2 cellular contexts compared by ENCODE assay signal in the genomic region with DNA sequence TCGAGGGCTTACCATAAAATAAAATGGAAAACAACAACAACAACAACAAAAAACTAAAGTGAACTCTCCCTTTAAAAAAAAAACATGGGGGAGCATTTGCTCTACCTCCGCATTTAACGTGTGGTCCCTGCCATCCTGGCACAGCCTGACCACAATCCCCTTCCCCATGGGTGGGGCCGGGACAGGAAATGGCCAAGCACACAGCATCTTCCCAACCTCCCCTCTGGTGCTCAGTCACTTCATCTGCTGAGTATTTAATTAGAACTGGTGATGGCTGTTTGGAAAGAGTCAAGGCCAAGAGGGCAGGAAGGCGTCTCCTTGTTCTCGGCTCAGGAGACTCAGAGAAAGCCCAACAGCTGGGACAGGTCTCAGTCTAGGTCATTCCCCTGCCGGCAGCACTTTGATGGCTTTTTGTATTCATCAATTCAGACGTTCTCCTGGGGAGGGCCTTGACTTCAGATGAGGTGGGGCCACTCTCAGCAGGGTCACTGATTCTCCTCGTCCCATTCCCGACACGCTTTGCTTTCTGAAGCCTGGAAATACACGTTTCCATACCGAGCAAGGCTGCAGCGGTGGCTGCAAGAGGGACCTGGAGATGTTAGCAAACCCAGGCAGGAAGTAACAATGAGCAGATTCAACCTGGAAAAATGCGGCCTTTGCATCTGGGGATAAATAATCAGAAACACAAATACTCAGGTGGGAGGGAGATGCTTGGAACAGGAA.
TF ChIP-seq lines count a peak whose summit lies in the region.

No MANE protein-coding gene starts in this region.

TF ChIP-seq in GM23338, 12 proteins besides CTCF, POLR2A, EP300 and RAD21 (continued from another document):
- TF ChIP-seq, protein P1, sequence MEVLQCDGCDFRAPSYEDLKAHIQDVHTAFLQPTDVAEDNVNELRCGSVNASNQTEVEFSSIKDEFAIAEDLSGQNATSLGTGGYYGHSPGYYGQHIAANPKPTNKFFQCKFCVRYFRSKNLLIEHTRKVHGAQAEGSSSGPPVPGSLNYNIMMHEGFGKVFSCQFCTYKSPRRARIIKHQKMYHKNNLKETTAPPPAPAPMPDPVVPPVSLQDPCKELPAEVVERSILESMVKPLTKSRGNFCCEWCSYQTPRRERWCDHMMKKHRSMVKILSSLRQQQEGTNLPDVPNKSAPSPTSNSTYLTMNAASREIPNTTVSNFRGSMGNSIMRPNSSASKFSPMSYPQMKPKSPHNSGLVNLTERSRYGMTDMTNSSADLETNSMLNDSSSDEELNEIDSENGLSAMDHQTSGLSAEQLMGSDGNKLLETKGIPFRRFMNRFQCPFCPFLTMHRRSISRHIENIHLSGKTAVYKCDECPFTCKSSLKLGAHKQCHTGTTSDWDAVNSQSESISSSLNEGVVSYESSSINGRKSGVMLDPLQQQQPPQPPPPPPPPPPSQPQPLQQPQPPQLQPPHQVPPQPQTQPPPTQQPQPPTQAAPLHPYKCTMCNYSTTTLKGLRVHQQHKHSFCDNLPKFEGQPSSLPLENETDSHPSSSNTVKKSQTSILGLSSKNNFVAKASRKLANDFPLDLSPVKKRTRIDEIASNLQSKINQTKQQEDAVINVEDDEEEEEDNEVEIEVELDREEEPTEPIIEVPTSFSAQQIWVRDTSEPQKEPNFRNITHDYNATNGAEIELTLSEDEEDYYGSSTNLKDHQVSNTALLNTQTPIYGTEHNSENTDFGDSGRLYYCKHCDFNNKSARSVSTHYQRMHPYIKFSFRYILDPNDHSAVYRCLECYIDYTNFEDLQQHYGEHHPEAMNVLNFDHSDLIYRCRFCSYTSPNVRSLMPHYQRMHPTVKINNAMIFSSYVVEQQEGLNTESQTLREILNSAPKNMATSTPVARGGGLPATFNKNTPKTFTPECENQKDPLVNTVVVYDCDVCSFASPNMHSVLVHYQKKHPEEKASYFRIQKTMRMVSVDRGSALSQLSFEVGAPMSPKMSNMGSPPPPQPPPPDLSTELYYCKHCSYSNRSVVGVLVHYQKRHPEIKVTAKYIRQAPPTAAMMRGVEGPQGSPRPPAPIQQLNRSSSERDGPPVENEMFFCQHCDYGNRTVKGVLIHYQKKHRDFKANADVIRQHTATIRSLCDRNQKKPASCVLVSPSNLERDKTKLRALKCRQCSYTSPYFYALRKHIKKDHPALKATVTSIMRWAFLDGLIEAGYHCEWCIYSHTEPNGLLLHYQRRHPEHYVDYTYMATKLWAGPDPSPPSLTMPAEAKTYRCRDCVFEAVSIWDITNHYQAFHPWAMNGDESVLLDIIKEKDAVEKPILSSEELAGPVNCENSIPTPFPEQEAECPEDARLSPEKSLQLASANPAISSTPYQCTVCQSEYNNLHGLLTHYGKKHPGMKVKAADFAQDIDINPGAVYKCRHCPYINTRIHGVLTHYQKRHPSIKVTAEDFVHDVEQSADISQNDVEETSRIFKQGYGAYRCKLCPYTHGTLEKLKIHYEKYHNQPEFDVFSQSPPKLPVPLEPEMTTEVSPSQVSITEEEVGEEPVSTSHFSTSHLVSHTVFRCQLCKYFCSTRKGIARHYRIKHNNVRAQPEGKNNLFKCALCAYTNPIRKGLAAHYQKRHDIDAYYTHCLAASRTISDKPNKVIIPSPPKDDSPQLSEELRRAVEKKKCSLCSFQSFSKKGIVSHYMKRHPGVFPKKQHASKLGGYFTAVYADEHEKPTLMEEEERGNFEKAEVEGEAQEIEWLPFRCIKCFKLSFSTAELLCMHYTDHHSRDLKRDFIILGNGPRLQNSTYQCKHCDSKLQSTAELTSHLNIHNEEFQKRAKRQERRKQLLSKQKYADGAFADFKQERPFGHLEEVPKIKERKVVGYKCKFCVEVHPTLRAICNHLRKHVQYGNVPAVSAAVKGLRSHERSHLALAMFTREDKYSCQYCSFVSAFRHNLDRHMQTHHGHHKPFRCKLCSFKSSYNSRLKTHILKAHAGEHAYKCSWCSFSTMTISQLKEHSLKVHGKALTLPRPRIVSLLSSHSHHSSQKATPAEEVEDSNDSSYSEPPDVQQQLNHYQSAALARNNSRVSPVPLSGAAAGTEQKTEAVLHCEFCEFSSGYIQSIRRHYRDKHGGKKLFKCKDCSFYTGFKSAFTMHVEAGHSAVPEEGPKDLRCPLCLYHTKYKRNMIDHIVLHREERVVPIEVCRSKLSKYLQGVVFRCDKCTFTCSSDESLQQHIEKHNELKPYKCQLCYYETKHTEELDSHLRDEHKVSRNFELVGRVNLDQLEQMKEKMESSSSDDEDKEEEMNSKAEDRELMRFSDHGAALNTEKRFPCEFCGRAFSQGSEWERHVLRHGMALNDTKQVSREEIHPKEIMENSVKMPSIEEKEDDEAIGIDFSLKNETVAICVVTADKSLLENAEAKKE (CRISPR knock-in tag; IDR thresholded peaks at IDR 0.05) = no peak
- TF ChIP-seq EZH2phosphoT487 (IDR thresholded peaks at IDR 0.05; ENCODE audit: unreplicated experiment) = no peak

TF ChIP-seq in WTC11, 78 proteins besides CTCF, POLR2A, EP300 and RAD21 (continued from another document):
- TF ChIP-seq ZNF232 (CRISPR knock-in tag; IDR thresholded peaks at IDR 0.05) = no peak
- TF ChIP-seq ATF1 (CRISPR knock-in tag; IDR thresholded peaks at IDR 0.05) = no peak
- TF ChIP-seq, protein P2, sequence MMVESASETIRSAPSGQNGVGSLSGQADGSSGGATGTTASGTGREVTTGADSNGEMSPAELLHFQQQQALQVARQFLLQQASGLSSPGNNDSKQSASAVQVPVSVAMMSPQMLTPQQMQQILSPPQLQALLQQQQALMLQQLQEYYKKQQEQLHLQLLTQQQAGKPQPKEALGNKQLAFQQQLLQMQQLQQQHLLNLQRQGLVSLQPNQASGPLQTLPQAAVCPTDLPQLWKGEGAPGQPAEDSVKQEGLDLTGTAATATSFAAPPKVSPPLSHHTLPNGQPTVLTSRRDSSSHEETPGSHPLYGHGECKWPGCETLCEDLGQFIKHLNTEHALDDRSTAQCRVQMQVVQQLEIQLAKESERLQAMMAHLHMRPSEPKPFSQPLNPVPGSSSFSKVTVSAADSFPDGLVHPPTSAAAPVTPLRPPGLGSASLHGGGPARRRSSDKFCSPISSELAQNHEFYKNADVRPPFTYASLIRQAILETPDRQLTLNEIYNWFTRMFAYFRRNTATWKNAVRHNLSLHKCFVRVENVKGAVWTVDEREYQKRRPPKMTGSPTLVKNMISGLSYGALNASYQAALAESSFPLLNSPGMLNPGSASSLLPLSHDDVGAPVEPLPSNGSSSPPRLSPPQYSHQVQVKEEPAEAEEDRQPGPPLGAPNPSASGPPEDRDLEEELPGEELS (CRISPR knock-in tag; IDR thresholded peaks at IDR 0.05) = no peak
- TF ChIP-seq ZNF416 (CRISPR knock-in tag; IDR thresholded peaks at IDR 0.05) = no peak
TF ChIP-seq in WTC11: peak in this region for 0.
